9 cellular contexts compared by ENCODE assay signal in genomic region chr6:107490568-107491058, GRCh38. TPM values are rescaled to one million over a fixed set of nuclear protein-coding genes. Genes with fewer than 3 reads are reported as not detected.
DNase-seq lines count a peak whose midpoint lies in the region; ATAC-seq, FAIRE-seq and TF ChIP-seq lines count a peak whose summit lies in the region.
"Had no signal": no experiment of that assay in that cellular context is flagged by ENCODE, and none has a peak within 500 bp of the region (broad histone marks: within the 10 kb centered on the region; RNA-seq: fewer than 3 reads in every experiment).

No MANE protein-coding gene starts in this region.

- H3K36me3 ChIP-seq in HUES64 (ENCODE audit: insufficient read depth, low read length) (no peaks in the 10 kb centered on the region), K562 (ENCODE audit: control insufficient read depth, insufficient read depth, low read length) (no peaks in the 10 kb centered on the region), liver (ENCODE audit: control insufficient read depth in 4 of 4, insufficient read depth in 3 of 4, low read depth in 1 of 4, low read length in 3 of 4) (no peaks in the 10 kb centered on the region), testis (ENCODE audit: low read depth, missing control alignments) (no peaks in the 10 kb centered on the region)

- FAIRE-seq in K562 (lab: Jason Lieb, UNC): no peak
- FAIRE-seq: frontal cortex had no signal

- H3K4me2 ChIP-seq in K562 (ENCODE audit: insufficient read depth, low read length): peak overlapping the region; percentile 21; the same call in 1 of the 2 replicates

- no peak overlapping the region for H3K27ac ChIP-seq in HUES64 (ENCODE audit: low read depth, low read length)
- no peak overlapping the region for H3K27ac ChIP-seq in K562 (ENCODE audit: extremely low read depth, low read depth, low read length)
- H3K27ac ChIP-seq in liver (ENCODE audit: low read depth in 1 of 2, low read length in 2 of 2): peak overlapping the region in 1 of 2 donors; percentile 59
- H3K27ac ChIP-seq in testis: peak overlapping the region; percentile 91 to 93

- TF ChIP-seq EP300 in K562 (IDR thresholded peaks at IDR 0.05; ENCODE audit: low read length): no peak

- TF ChIP-seq RAD21 in K562 (CRISPR knock-in tag; conservative IDR thresholded peaks at IDR 0.05 in 1 of 2, IDR thresholded peaks at IDR 0.05 in 1 of 2): no peak
- no peak for TF ChIP-seq RAD21 in liver (IDR thresholded peaks at IDR 0.05)

- H4K20me1 ChIP-seq in K562 (replicated peaks; ENCODE audit: control insufficient read depth, insufficient read depth, low read length): no peaks in the 10 kb centered on the region

- H3K4me1 ChIP-seq in HUES64 (ENCODE audit: insufficient read depth, low read length) (peaks cover 43% of the 10 kb centered on the region), K562 (replicated peaks in 1 of 2; ENCODE audit: control insufficient read depth in 2 of 2, insufficient read depth in 2 of 2, low read length in 2 of 2) (peaks cover 0 to 31% of the 10 kb centered on the region in 2 experiments; a peak in 3 of 5 replicates), liver (ENCODE audit: control insufficient read depth in 4 of 4, insufficient read depth in 4 of 4, low read length in 3 of 4) (peaks cover 2 to 40% (median 33%) of the 10 kb centered on the region in 4 donors), testis (peaks cover 43% of the 10 kb centered on the region)

- CTCF ChIA-PET in K562 (lab: Yijun Ruan, JAX; ENCODE audit: low intra/inter-chr PET ratio): no interaction called here

- H2AFZ ChIP-seq in K562 (ENCODE audit: low read depth, low read length): 0 out of 2 replicates have a peak overlapping the region, but pooled peaks have one; percentile 5

- H3K9me3 ChIP-seq in HUES64 (ENCODE audit: insufficient read depth, low read depth, low read length) (no peaks in the 10 kb centered on the region), K562 (replicated peaks; ENCODE audit: control insufficient read depth, insufficient read depth, low read depth, low read length) (no peaks in the 10 kb centered on the region), liver (ENCODE audit: control insufficient read depth in 4 of 4, low read length in 3 of 4) (no peaks in the 10 kb centered on the region), testis (no peaks in the 10 kb centered on the region)

- ATAC-seq in K562: no peak
- no peak for ATAC-seq in HG02678 (IDR thresholded peaks at IDR 0.05; ENCODE audit: unreplicated experiment)
- ATAC-seq in HG02970 (IDR thresholded peaks at IDR 0.05; ENCODE audit: low FRiP score, unreplicated experiment): no peak

- in situ Hi-C loops in K562 (cut with MboI): no loop called here

- no TSS peak for BruUV-seq in K562 (replicated peaks; lab: Mats Ljungman, UMichigan)

- WGBS in HUES64: under 1% methylated on average over 25 of the region's 28 CpGs
- 21% methylated on average over 17 of the region's 28 CpGs for WGBS in K562 (ENCODE audit: insufficient coverage, low coverage, missing lambda C conversion rate)
- under 1% methylated on average over 28 of the region's 28 CpGs for WGBS in liver
- WGBS in testis, 2 donors: 0 to 1% methylated on average over 28 of the region's 28 CpGs

- peaks cover 65% of the 10 kb centered on the region for H3K27me3 ChIP-seq in HUES64 (ENCODE audit: insufficient read depth, low read length)
- H3K27me3 ChIP-seq in K562 (ENCODE audit: control insufficient read depth in 2 of 2, insufficient read depth in 2 of 2, low read length in 2 of 2): peaks cover 55 to 64% of the 10 kb centered on the region in 2 experiments
- H3K27me3 ChIP-seq in liver (ENCODE audit: control insufficient read depth in 4 of 4, insufficient read depth in 4 of 4, low read length in 3 of 4): no peaks in the 10 kb centered on the region
- H3K27me3 ChIP-seq in testis: no peaks in the 10 kb centered on the region

- TF ChIP-seq POLR2A in K562 (conservative IDR thresholded peaks at IDR 0.05) (no peak), testis (IDR thresholded peaks at IDR 0.05) (no peak)

- no peak for DNase-seq in AG10803 (ENCODE audit: low read depth)
- no peak for DNase-seq in K562 (ENCODE audit: extremely low read depth in 1 of 4, low spot score in 3 of 4)
- peak; percentile 52 for DNase-seq in testis
- DNase-seq in iPS-NIHi11 (ENCODE audit: low spot score): no peak

- POLR2A ChIA-PET in K562 (lab: Yijun Ruan, JAX): no interaction called here

- H3K79me2 ChIP-seq in K562 (ENCODE audit: control insufficient read depth, insufficient read depth, low read length): no peaks in the 10 kb centered on the region

- H3K9ac ChIP-seq in HUES64 (ENCODE audit: low read depth, low read length) (peak overlapping the region; percentile 49; the same call in 1 of the 2 replicates), K562 (ENCODE audit: insufficient read depth in 1 of 2, low read depth in 2 of 2, low read length in 2 of 2) (peak overlapping the region in 1 of 2 experiments; percentile 53; a peak in 1 of 4 replicates), liver (ENCODE audit: low read depth in 1 of 2, low read length in 2 of 2) (no peak overlapping the region)

- intact Hi-C loops in K562 (cut with micrococcal nuclease): no loop called here
- intact Hi-C loops in testis (cut with DNase I; ENCODE audit: low total_unique reads): no loop called here

- H3K9me1 ChIP-seq in K562 (ENCODE audit: control insufficient read depth, insufficient read depth, low read length): no peaks in the 10 kb centered on the region

- peak overlapping the region; percentile 63 for H3K4me3 ChIP-seq in AG10803 (ENCODE audit: low read length)
- H3K4me3 ChIP-seq in HUES64 (ENCODE audit: low read length): peak overlapping the region; percentile 83
- peak overlapping the region; percentile 30; the same call in 1 of the 2 replicates for H3K4me3 ChIP-seq in K562
- peak overlapping the region; percentile 55 to 92 (median 77) for H3K4me3 ChIP-seq in liver (ENCODE audit: low read depth in 1 of 3, low read length in 3 of 3)
- peak overlapping the region; percentile 74 to 90 for H3K4me3 ChIP-seq in testis

- no peak for TF ChIP-seq CTCF in AG10803 (conservative IDR thresholded peaks at IDR 0.05; ENCODE audit: low read length)
- TF ChIP-seq CTCF in K562 (IDR thresholded peaks at IDR 0.05 in 2 of 3, conservative IDR thresholded peaks at IDR 0.05 in 1 of 3; ENCODE audit: insufficient read depth in 2 of 3, low read depth in 1 of 3, low read length in 3 of 3): no peak
- no peak for TF ChIP-seq CTCF in liver (IDR thresholded peaks at IDR 0.05; ENCODE audit: low read depth, low read length, missing input control)
- no peak for TF ChIP-seq CTCF in testis (IDR thresholded peaks at IDR 0.05)

TF ChIP-seq in K562, 482 proteins besides CTCF, POLR2A, EP300 and RAD21 (continues in another document):
- no peak for TF ChIP-seq ZFP36 (IDR thresholded peaks at IDR 0.05; ENCODE audit: low read depth, low read length, partially characterized antibody)

TF ChIP-seq in liver, 16 proteins besides CTCF, POLR2A, EP300 and RAD21:
- peak; percentile 29 for TF ChIP-seq YY1 (IDR thresholded peaks at IDR 0.05)
- TF ChIP-seq TAF1 (conservative IDR thresholded peaks at IDR 0.05): no peak

RNA-seq across cellular contexts. Expression of gene SOBP, which starts 0.7 kb away (rescaled TPM):
- polyA plus RNA-seq in HUES64 (2013, experiment 1 of 2): 4.1 TPM
- 6.0 TPM for polyA plus RNA-seq in HUES64 (2013, experiment 2 of 2)
- total RNA-seq in K562 (2011; cell fraction: chromatin; rRNA removed; ENCODE audit: low replicate concordance): not detected in 2 replicates
- total RNA-seq in K562 (2011; cell fraction: nucleolus; rRNA removed): not detected in 2 replicates
- total RNA-seq in K562 (2011; cell fraction: nucleoplasm; rRNA removed): not detected in 2 replicates
- total RNA-seq in K562 (2014; rRNA removed) (not detected in 2 replicates), K562 (2014; rRNA removed; fragmentation: Illumina TruSeq; extraction: Trizol) (not detected in 2 replicates), K562 (2015; rRNA removed; fragmentation: Illumina TruSeq; extraction: Trizol) (not detected in 2 replicates), K562 (2021) (0.16 TPM in 1 of 2 replicates, not detected in the other), liver (1 to 10 TPM; 2.3 to 5.4 TPM), testis (10 to 100 TPM; 17.2 to 27.2 TPM)
- polyA plus RNA-seq in K562 (2011; rRNA removed) (not detected in 2 replicates), K562 (2014; fragmentation: Illumina TruSeq; extraction: Trizol) (not detected in 2 replicates), K562 (2014; fragmentation: Nextera tagmentation; extraction: Ambion mirVana) (not detected), K562 (2014; rRNA removed) (not detected in 2 replicates), liver (1 to 10 TPM in 1 of 2 donors, under 1 TPM in 1; 0.99 to 1.5 TPM), testis (ENCODE audit: insufficient read depth, low read depth, low replicate concordance) (13.9 TPM)
- not detected in 2 replicates for polyA plus RNA-seq in K562 (2011; cell fraction: cytosol; rRNA removed)
- not detected in 2 replicates for polyA plus RNA-seq in K562 (2011; cell fraction: nucleus; rRNA removed)
- not detected in 2 replicates for polyA plus RNA-seq in K562 (2012)
- not detected in 2 replicates for polyA minus RNA-seq in K562 (2011; rRNA and poly(A)+ RNA removed)
- polyA minus RNA-seq in K562 (2011; cell fraction: cytosol; rRNA and poly(A)+ RNA removed): not detected in 2 replicates
- polyA minus RNA-seq in K562 (2011; cell fraction: nucleus; rRNA and poly(A)+ RNA removed): not detected in 2 replicates

RNA-seq across cellular contexts. Expression of gene PDSS2, which starts 31.2 kb away (rescaled TPM):
- 10.0 TPM for polyA plus RNA-seq in HUES64 (2013, experiment 1 of 2)
- polyA plus RNA-seq in HUES64 (2013, experiment 2 of 2): 11.2 TPM
- 22.5 and 28.8 TPM in 2 replicates for total RNA-seq in K562 (2011; cell fraction: chromatin; rRNA removed; ENCODE audit: low replicate concordance)
- total RNA-seq in K562 (2011; cell fraction: nucleolus; rRNA removed): 22.5 and 23.5 TPM in 2 replicates
- 37.7 and 47.8 TPM in 2 replicates for total RNA-seq in K562 (2011; cell fraction: nucleoplasm; rRNA removed)
- total RNA-seq in K562 (2014; rRNA removed) (5.8 and 8.3 TPM in 2 replicates), K562 (2014; rRNA removed; fragmentation: Illumina TruSeq; extraction: Trizol) (10.9 and 11.9 TPM in 2 replicates), K562 (2015; rRNA removed; fragmentation: Illumina TruSeq; extraction: Trizol) (10.7 and 12.0 TPM in 2 replicates), K562 (2021) (13.0 and 13.8 TPM in 2 replicates), liver (10 to 100 TPM; 10.5 to 20.9 TPM), testis (10 to 100 TPM; 17.0 to 19.4 TPM)
- polyA plus RNA-seq in K562 (2011; rRNA removed) (14.8 and 17.6 TPM in 2 replicates), K562 (2014; fragmentation: Illumina TruSeq; extraction: Trizol) (9.0 and 11.6 TPM in 2 replicates), K562 (2014; fragmentation: Nextera tagmentation; extraction: Ambion mirVana) (10 to 100 TPM; 16.9 to 21.1 TPM), K562 (2014; rRNA removed) (9.9 and 11.7 TPM in 2 replicates), liver (10 to 100 TPM; 14.6 to 17.5 TPM), testis (ENCODE audit: insufficient read depth, low read depth, low replicate concordance) (15.1 TPM)
- 14.9 and 16.0 TPM in 2 replicates for polyA plus RNA-seq in K562 (2011; cell fraction: cytosol; rRNA removed)
- polyA plus RNA-seq in K562 (2011; cell fraction: nucleus; rRNA removed): 13.6 and 13.7 TPM in 2 replicates
- 9.6 and 11.8 TPM in 2 replicates for polyA plus RNA-seq in K562 (2012)
- 13.6 and 13.9 TPM in 2 replicates for polyA minus RNA-seq in K562 (2011; rRNA and poly(A)+ RNA removed)
- polyA minus RNA-seq in K562 (2011; cell fraction: cytosol; rRNA and poly(A)+ RNA removed): 8.3 and 10.1 TPM in 2 replicates
- 20.5 and 25.9 TPM in 2 replicates for polyA minus RNA-seq in K562 (2011; cell fraction: nucleus; rRNA and poly(A)+ RNA removed)

Comparison
In these comparisons a context has a peak if more than half of its experiments do, and no peak if none do; other contexts are left out.
1. H3K4me3 ChIP-seq: peak in every context shown above with its lines; median percentile 83 in HUES64; 82 in testis; 77 in liver; 63 in AG10803; 30 in K562.
2. H3K27ac ChIP-seq: peak in testis (2 of 2); none in HUES64 (single experiment) and K562 (single experiment).